1 cellular context compared by ENCODE assay signal in the genomic region with DNA sequence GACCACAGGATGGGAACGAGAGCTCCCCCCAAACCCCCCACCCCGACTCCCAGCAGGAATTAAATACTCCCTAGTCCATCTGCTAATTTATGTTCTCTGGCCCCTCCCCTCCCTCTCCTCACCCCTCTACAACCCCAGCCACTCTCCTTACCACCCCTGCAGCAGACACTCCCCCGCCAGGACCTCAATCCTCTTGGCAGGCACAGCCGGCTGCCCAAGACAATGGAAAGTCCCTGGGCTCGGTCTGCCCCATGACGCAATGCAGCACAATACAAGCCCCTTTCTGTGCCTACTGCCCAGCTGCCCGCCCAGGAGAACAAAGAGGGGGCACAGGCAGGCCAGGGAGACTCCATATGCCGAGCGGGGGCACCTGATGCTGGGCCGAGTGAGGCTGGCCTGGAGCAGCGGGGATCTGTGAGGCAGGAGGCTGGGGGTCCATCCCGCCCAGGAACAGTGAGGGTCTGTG.
TF ChIP-seq lines count a peak whose summit lies in the region.

No MANE protein-coding gene starts in this region.

TF ChIP-seq in GM12878, 131 proteins besides CTCF, POLR2A, EP300 and RAD21 (continued from another document and continues in another):
- TF ChIP-seq, protein P1, sequence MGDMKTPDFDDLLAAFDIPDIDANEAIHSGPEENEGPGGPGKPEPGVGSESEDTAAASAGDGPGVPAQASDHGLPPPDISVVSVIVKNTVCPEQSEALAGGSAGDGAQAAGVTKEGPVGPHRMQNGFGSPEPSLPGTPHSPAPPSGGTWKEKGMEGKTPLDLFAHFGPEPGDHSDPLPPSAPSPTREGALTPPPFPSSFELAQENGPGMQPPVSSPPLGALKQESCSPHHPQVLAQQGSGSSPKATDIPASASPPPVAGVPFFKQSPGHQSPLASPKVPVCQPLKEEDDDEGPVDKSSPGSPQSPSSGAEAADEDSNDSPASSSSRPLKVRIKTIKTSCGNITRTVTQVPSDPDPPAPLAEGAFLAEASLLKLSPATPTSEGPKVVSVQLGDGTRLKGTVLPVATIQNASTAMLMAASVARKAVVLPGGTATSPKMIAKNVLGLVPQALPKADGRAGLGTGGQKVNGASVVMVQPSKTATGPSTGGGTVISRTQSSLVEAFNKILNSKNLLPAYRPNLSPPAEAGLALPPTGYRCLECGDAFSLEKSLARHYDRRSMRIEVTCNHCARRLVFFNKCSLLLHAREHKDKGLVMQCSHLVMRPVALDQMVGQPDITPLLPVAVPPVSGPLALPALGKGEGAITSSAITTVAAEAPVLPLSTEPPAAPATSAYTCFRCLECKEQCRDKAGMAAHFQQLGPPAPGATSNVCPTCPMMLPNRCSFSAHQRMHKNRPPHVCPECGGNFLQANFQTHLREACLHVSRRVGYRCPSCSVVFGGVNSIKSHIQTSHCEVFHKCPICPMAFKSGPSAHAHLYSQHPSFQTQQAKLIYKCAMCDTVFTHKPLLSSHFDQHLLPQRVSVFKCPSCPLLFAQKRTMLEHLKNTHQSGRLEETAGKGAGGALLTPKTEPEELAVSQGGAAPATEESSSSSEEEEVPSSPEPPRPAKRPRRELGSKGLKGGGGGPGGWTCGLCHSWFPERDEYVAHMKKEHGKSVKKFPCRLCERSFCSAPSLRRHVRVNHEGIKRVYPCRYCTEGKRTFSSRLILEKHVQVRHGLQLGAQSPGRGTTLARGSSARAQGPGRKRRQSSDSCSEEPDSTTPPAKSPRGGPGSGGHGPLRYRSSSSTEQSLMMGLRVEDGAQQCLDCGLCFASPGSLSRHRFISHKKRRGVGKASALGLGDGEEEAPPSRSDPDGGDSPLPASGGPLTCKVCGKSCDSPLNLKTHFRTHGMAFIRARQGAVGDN (IDR thresholded peaks at IDR 0.05): peak; percentile 80
- TF ChIP-seq LARP7 (IDR thresholded peaks at IDR 0.05) (0 out of 2 replicates have a peak, but pooled peaks have one; percentile 28), POLR2AphosphoS5 (IDR thresholded peaks at IDR 0.05; ENCODE audit: low read length) (no peak), ZNF384 (IDR thresholded peaks at IDR 0.05; ENCODE audit: borderline replicate concordance, low read depth, low read length) (no peak), PAX8 (IDR thresholded peaks at IDR 0.05) (no peak), MTA3 (IDR thresholded peaks at IDR 0.05; ENCODE audit: borderline replicate concordance, low read length) (no peak), CEBPB (IDR thresholded peaks at IDR 0.05; ENCODE audit: borderline replicate concordance in 1 of 2, low read depth in 2 of 2, low read length in 2 of 2) (peak in 1 of 2 experiments; percentile 15; a peak in 1 of 4 replicates), BCL11A (IDR thresholded peaks at IDR 0.05; ENCODE audit: low read depth, low read length) (no peak), BMI1 (IDR thresholded peaks at IDR 0.05; ENCODE audit: borderline replicate concordance) (no peak), NKRF (conservative IDR thresholded peaks at IDR 0.05) (no peak), NFYA (IDR thresholded peaks at IDR 0.05; ENCODE audit: borderline replicate concordance, low read depth, low read length) (no peak), KLF5 (IDR thresholded peaks at IDR 0.05; ENCODE audit: partially characterized antibody) (no peak), MYC (IDR thresholded peaks at IDR 0.05; ENCODE audit: insufficient read depth, insufficient read length, insufficient replicate concordance, low read length, severe bottlenecking) (no peak), POU2F2 (IDR thresholded peaks at IDR 0.05; ENCODE audit: borderline replicate concordance, low read depth, low read length) (no peak), IKZF2 (IDR thresholded peaks at IDR 0.05) (peak in 1 of 2 experiments; percentile 29; a peak in 1 of 4 replicates), CHD4 (IDR thresholded peaks at IDR 0.05) (no peak), SMAD1 (IDR thresholded peaks at IDR 0.05; ENCODE audit: low read depth, partially characterized antibody) (no peak), MTA2 (IDR thresholded peaks at IDR 0.05; ENCODE audit: low read depth) (0 out of 2 replicates have a peak, but pooled peaks have one; percentile 38), SIN3A (IDR thresholded peaks at IDR 0.05; ENCODE audit: low read depth, low read length) (no peak), GATAD2B (conservative IDR thresholded peaks at IDR 0.05; ENCODE audit: low read depth) (peak; percentile 83), DPF2 (IDR thresholded peaks at IDR 0.05) (peak; percentile 67; the same call in 1 of the 2 replicates), BHLHE40 (IDR thresholded peaks at IDR 0.05; ENCODE audit: borderline replicate concordance in 1 of 2, low read depth in 2 of 2, low read length in 1 of 2) (0 out of 4 replicates have a peak, but pooled peaks of 1 of the 2 experiments have one; percentile 17), ELK1 (IDR thresholded peaks at IDR 0.05; ENCODE audit: low read depth, low read length) (no peak), IKZF1 (conservative IDR thresholded peaks at IDR 0.05) (peak; percentile 63), CUX1 (IDR thresholded peaks at IDR 0.05; ENCODE audit: insufficient replicate concordance, low read depth, low read length) (no peak), NR2C1 (IDR thresholded peaks at IDR 0.05) (no peak), RB1 (IDR thresholded peaks at IDR 0.05; ENCODE audit: borderline replicate concordance) (no peak), ATF7 (IDR thresholded peaks at IDR 0.05; ENCODE audit: low read depth) (peak; percentile 60), TAF1 (IDR thresholded peaks at IDR 0.05; ENCODE audit: borderline replicate concordance, low read depth, low read length) (no peak), ZZZ3 (IDR thresholded peaks at IDR 0.05; ENCODE audit: control insufficient read depth, insufficient read length, low read depth) (no peak)
- TF ChIP-seq, protein P2, sequence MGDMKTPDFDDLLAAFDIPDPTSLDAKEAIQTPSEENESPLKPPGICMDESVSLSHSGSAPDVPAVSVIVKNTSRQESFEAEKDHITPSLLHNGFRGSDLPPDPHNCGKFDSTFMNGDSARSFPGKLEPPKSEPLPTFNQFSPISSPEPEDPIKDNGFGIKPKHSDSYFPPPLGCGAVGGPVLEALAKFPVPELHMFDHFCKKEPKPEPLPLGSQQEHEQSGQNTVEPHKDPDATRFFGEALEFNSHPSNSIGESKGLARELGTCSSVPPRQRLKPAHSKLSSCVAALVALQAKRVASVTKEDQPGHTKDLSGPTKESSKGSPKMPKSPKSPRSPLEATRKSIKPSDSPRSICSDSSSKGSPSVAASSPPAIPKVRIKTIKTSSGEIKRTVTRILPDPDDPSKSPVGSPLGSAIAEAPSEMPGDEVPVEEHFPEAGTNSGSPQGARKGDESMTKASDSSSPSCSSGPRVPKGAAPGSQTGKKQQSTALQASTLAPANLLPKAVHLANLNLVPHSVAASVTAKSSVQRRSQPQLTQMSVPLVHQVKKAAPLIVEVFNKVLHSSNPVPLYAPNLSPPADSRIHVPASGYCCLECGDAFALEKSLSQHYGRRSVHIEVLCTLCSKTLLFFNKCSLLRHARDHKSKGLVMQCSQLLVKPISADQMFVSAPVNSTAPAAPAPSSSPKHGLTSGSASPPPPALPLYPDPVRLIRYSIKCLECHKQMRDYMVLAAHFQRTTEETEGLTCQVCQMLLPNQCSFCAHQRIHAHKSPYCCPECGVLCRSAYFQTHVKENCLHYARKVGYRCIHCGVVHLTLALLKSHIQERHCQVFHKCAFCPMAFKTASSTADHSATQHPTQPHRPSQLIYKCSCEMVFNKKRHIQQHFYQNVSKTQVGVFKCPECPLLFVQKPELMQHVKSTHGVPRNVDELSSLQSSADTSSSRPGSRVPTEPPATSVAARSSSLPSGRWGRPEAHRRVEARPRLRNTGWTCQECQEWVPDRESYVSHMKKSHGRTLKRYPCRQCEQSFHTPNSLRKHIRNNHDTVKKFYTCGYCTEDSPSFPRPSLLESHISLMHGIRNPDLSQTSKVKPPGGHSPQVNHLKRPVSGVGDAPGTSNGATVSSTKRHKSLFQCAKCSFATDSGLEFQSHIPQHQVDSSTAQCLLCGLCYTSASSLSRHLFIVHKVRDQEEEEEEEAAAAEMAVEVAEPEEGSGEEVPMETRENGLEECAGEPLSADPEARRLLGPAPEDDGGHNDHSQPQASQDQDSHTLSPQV (IDR thresholded peaks at IDR 0.05): peak; percentile 87; the same call in 1 of the 2 replicates
- TF ChIP-seq, protein P3, sequence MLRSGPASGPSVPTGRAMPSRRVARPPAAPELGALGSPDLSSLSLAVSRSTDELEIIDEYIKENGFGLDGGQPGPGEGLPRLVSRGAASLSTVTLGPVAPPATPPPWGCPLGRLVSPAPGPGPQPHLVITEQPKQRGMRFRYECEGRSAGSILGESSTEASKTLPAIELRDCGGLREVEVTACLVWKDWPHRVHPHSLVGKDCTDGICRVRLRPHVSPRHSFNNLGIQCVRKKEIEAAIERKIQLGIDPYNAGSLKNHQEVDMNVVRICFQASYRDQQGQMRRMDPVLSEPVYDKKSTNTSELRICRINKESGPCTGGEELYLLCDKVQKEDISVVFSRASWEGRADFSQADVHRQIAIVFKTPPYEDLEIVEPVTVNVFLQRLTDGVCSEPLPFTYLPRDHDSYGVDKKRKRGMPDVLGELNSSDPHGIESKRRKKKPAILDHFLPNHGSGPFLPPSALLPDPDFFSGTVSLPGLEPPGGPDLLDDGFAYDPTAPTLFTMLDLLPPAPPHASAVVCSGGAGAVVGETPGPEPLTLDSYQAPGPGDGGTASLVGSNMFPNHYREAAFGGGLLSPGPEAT (IDR thresholded peaks at IDR 0.05; ENCODE audit: low read depth): peak; percentile 76
- TF ChIP-seq, protein P4, sequence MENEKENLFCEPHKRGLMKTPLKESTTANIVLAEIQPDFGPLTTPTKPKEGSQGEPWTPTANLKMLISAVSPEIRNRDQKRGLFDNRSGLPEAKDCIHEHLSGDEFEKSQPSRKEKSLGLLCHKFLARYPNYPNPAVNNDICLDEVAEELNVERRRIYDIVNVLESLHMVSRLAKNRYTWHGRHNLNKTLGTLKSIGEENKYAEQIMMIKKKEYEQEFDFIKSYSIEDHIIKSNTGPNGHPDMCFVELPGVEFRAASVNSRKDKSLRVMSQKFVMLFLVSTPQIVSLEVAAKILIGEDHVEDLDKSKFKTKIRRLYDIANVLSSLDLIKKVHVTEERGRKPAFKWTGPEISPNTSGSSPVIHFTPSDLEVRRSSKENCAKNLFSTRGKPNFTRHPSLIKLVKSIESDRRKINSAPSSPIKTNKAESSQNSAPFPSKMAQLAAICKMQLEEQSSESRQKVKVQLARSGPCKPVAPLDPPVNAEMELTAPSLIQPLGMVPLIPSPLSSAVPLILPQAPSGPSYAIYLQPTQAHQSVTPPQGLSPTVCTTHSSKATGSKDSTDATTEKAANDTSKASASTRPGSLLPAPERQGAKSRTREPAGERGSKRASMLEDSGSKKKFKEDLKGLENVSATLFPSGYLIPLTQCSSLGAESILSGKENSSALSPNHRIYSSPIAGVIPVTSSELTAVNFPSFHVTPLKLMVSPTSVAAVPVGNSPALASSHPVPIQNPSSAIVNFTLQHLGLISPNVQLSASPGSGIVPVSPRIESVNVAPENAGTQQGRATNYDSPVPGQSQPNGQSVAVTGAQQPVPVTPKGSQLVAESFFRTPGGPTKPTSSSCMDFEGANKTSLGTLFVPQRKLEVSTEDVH (IDR thresholded peaks at IDR 0.05; ENCODE audit: low read depth, partially characterized antibody): no peak
